ENCODE assay signal across 25 cellular contexts in genomic region chr14:85076111-85076510, GRCh38.
"Had no signal": no experiment of that assay in that cellular context is flagged by ENCODE, and none has a peak within 500 bp of the region (broad histone marks: within the 10 kb centered on the region; RNA-seq: fewer than 3 reads in every experiment).

No MANE protein-coding gene starts in this region.

- H3K9ac ChIP-seq: KMS-11 had no signal

- H3K27ac ChIP-seq: adrenal gland, body of pancreas, breast epithelium, KMS-11 had no signal

- FAIRE-seq: astrocyte, TTC549 had no signal

- H3K4me2 ChIP-seq: KMS-11 had no signal

- H3K36me3 ChIP-seq: adrenal gland, breast epithelium had no signal

- ATAC-seq: activated CD8-positive, alpha-beta T cell treated with anti-CD3 and anti-CD28 coated beads for 36 hours; activated naive CD4-positive, alpha-beta T cell treated with anti-CD3 and anti-CD28 coated beads, Interleukin-2, amount 50 U/mL, for 72 hours; body of pancreas; Panc1 had no signal

- H3K4me1 ChIP-seq: adrenal gland, body of pancreas, breast epithelium had no signal

- H3K27me3 ChIP-seq: adrenal gland, body of pancreas, breast epithelium had no signal

- H3K4me3 ChIP-seq: adrenal gland, body of pancreas, breast epithelium had no signal

- H3K9me3 ChIP-seq: adrenal gland, body of pancreas, breast epithelium had no signal

- DNase-seq: activated CD4-positive, alpha-beta T cell treated with anti-CD3 and anti-CD28 coated beads, Interleukin-2, amount 10 ng/mL, durations not matched to agents 24 days and 14 days; activated CD4-positive, alpha-beta T cell treated with anti-CD3 and anti-CD28 coated beads, Interleukin-2, amount 50 U/mL, for 4 hours; activated CD8-positive, alpha-beta T cell treated with anti-CD3 and anti-CD28 coated beads for 36 hours; activated gamma-delta T cell; activated naive CD4-positive, alpha-beta T cell treated with anti-CD3 and anti-CD28 coated beads for 36 hours; activated T-cell treated with anti-CD3 and anti-CD28 coated beads, Interleukin-2, amount 50 U/mL, for 24 hours; adrenal gland; body of pancreas; central memory CD4-positive, alpha-beta T cell; NCI-H1105; NCI-H1417 treated with DMSO at 0.1 percent for 48 hours; NCI-H187 treated with DMSO at 0.1 percent for 48 hours; NCI-H2081; NCI-H2171 treated with DMSO at 0.1 percent for 48 hours; NCI-H2227 treated with DMSO at 0.1 percent for 48 hours; NCI-H446 treated with DMSO at 0.1 percent for 48 hours; NCI-H524; SHP77 treated with DMSO at 0.1 percent for 48 hours; T1000 had no signal
